Comparison of ENCODE assay signal across 8 cellular contexts in genomic region chr1:36366091-36366661, GRCh38. TPM values are rescaled to one million over a fixed set of nuclear protein-coding genes. Genes with fewer than 3 reads are reported as not detected.
A peak's percentile ranks its signal among the peaks of the same experiment; 100 is the strongest.
DNase-seq lines count a peak whose midpoint lies in the region; ATAC-seq and TF ChIP-seq lines count a peak whose summit lies in the region.

No MANE protein-coding gene starts in this region.

- no peaks in the 10 kb centered on the region for H3K9me3 ChIP-seq in hepatocyte (ENCODE audit: low read depth)

- H3K27ac ChIP-seq in hepatocyte = peak overlapping the region; percentile 61
- H3K27ac ChIP-seq in foreskin keratinocyte = no peak overlapping the region

- H3K36me3 ChIP-seq in hepatocyte (replicated peaks; ENCODE audit: insufficient read depth, low read depth) = no peaks in the 10 kb centered on the region

- peaks cover 82% of the 10 kb centered on the region for H3K79me2 ChIP-seq in hepatocyte

- H3K9me2 ChIP-seq in hepatocyte (replicated peaks; ENCODE audit: insufficient read depth) = no peaks in the 10 kb centered on the region

- no peak overlapping the region for H2AFZ ChIP-seq in hepatocyte

- H3K4me1 ChIP-seq in hepatocyte (ENCODE audit: insufficient read depth) (peaks cover 14% of the 10 kb centered on the region), foreskin keratinocyte (no peaks in the 10 kb centered on the region)

- no peak overlapping the region for H3K4me2 ChIP-seq in hepatocyte

- H3K27me3 ChIP-seq in hepatocyte = no peaks in the 10 kb centered on the region
- H3K27me3 ChIP-seq in foreskin keratinocyte = no peaks in the 10 kb centered on the region

- WGBS in hepatocyte (ENCODE audit: low lambda C conversion rate, missing lambda C conversion rate) = 74% methylated on average over 18 of the region's 18 CpGs

- H3K4me3 ChIP-seq in hepatocyte = no peak overlapping the region

- H4K20me1 ChIP-seq in hepatocyte (ENCODE audit: insufficient read depth, poor library complexity, severe bottlenecking) = peaks cover 13% of the 10 kb centered on the region

- DNase-seq in Ammon's horn (ENCODE audit: low spot score) = peak; percentile 80
- DNase-seq in NCI-H69 (lab: John Stamatoyannopoulos, UW) = peak; percentile 56
- DNase-seq in activated naive CD4-positive, alpha-beta T cell treated with anti-CD3 and anti-CD28 coated beads, Interleukin-2, amount 50 U/mL, for 16 hours = peak; percentile 44
- DNase-seq in hepatocyte (ENCODE audit: low spot score) = peak; percentile 38
- peak; percentile 49 for DNase-seq in stimulated activated CD4-positive, alpha-beta T cell treated with anti-CD3 and anti-CD28 coated beads, Interleukin-15, amount 100 ng/mL, for 24 hours
- DNase-seq in foreskin keratinocyte = no peak
- DNase-seq in NCI-H1417 (lab: John Stamatoyannopoulos, UW) = no peak

- ATAC-seq in GM18517 (IDR thresholded peaks at IDR 0.05; ENCODE audit: unreplicated experiment) = no peak
- ATAC-seq in foreskin keratinocyte = no peak

- TF ChIP-seq CTCF in hepatocyte (IDR thresholded peaks at IDR 0.05; ENCODE audit: poor library complexity) = no peak
- TF ChIP-seq CTCF in foreskin keratinocyte (conservative IDR thresholded peaks at IDR 0.05) = no peak

RNA-seq across cellular contexts. Expression of gene STK40, which starts 19.5 kb away (rescaled TPM):
- total RNA-seq in hepatocyte (28.2 and 30.7 TPM in 2 replicates), foreskin keratinocyte (11.5 and 12.6 TPM in 2 replicates)
- polyA plus RNA-seq in hepatocyte (48.4 and 56.3 TPM in 2 replicates), foreskin keratinocyte (8.4 and 8.7 TPM in 2 replicates)

RNA-seq across cellular contexts. Expression of gene LSM10, which starts 31.5 kb away (rescaled TPM):
- 9.4 and 10.4 TPM in 2 replicates for total RNA-seq in hepatocyte
- 54.6 and 63.9 TPM in 2 replicates for polyA plus RNA-seq in hepatocyte
- 16.1 and 25.6 TPM in 2 replicates for total RNA-seq in foreskin keratinocyte
- polyA plus RNA-seq in foreskin keratinocyte = 73.4 and 73.9 TPM in 2 replicates

RNA-seq across cellular contexts. Expression of gene EVA1B, which starts 42.7 kb away (rescaled TPM):
- total RNA-seq in hepatocyte (67.2 and 82.2 TPM in 2 replicates), foreskin keratinocyte (19.5 and 28.7 TPM in 2 replicates)
- polyA plus RNA-seq in hepatocyte (67.1 and 68.7 TPM in 2 replicates), foreskin keratinocyte (24.8 and 38.2 TPM in 2 replicates)

Comparison
In these comparisons a context has a peak if more than half of its experiments do, and no peak if none do; other contexts are left out.
1. DNase-seq: peak in Ammon's horn (single experiment), NCI-H69 (single experiment), activated naive CD4-positive, alpha-beta T cell treated with anti-CD3 and anti-CD28 coated beads, Interleukin-2, amount 50 U/mL, for 16 hours (single experiment), hepatocyte (single experiment) and stimulated activated CD4-positive, alpha-beta T cell treated with anti-CD3 and anti-CD28 coated beads, Interleukin-15, amount 100 ng/mL, for 24 hours (single experiment); none in foreskin keratinocyte (0 of 2) and NCI-H1417 (0 of 3).